37 cellular contexts compared by ENCODE assay signal in genomic region chr19:8101311-8101710, GRCh38. TPM values are rescaled to one million over a fixed set of nuclear protein-coding genes. Genes with fewer than 3 reads are reported as not detected.
"Had no signal": no experiment of that assay in that cellular context is flagged by ENCODE, and none has a peak within 500 bp of the region (broad histone marks: within the 10 kb centered on the region; RNA-seq: fewer than 3 reads in every experiment).

No MANE protein-coding gene starts in this region.

- H3K36me3 ChIP-seq: adrenal gland, Peyer's patch, SJSA1 had no signal

- DNase-seq: activated B cell treated with CpG ODN at 0.5 μM for 24 hours; activated CD4-positive, alpha-beta memory T cell treated with anti-CD3 and anti-CD28 coated beads for 36 hours; activated CD4-positive, alpha-beta T cell treated with anti-CD3 and anti-CD28 coated beads for 4 hours; activated CD4-positive, alpha-beta T cell treated with anti-CD3 and anti-CD28 coated beads, Interleukin-2, amount 50 U/mL, for 1 hour; activated CD4-positive, CD25-positive, alpha-beta regulatory T cell treated with anti-CD3 and anti-CD28 coated beads, Interleukin-2, amount 50 U/mL, for 72 hours; activated CD8-positive, alpha-beta memory T cell treated with anti-CD3 and anti-CD28 coated beads, Interleukin-2, amount 50 U/mL, for 4 hours; activated effector memory CD4-positive, alpha-beta T cell treated with Interleukin-2 at 50 U/mL for 16 hours; activated naive CD4-positive, alpha-beta T cell treated with Interleukin-2 at 50 U/mL for 16 hours; activated T-cell treated with anti-CD3 and anti-CD28 coated beads for 4 hours; activated T-cell treated with anti-CD3 and anti-CD28 coated beads, Interleukin-2, amount 50 U/mL, for 48 hours; adrenal gland; caudate nucleus; Kasumi-1; KG1; MM.1S; MV-4-11; NCI-H1092; NCI-H146; NCI-H187; NCI-H2029 treated with DMSO at 0.1 percent for 48 hours; NCI-H2107; NCI-H2171; NCI-H510A; NCI-H526; NCI-H748 treated with DMSO at 0.1 percent for 48 hours; NK-92 treated with Interleukin-12 subunit alpha and Interleukin-12 subunit beta, amount 100 ng/mL, for 24 hours; PC-3; Peyer's patch; RPMI8226; SHP77 treated with DMSO at 0.1 percent for 48 hours; SK-N-SH had no signal

- H3K27ac ChIP-seq: adrenal gland, Peyer's patch, SJSA1 had no signal

- H3K4me3 Mint-ChIP-seq: activated B cell treated with CpG ODN at 0.5 μM for 24 hours; activated CD4-positive, alpha-beta memory T cell treated with anti-CD3 and anti-CD28 coated beads for 36 hours; brain; T-helper 1 cell treated with Interleukin-12 subunit alpha and Interleukin-12 subunit beta and Interleukin-4 antibody, amounts not matched to agents 30 μg/mL and 1 μg/mL, for 36 hours; T-helper 2 cell treated with Interferon-gamma antibody and Interleukin-4, amounts not matched to agents 5 μg/mL and 100 μg/mL, for 36 hours had no signal

- H3K4me1 Mint-ChIP-seq: activated B cell treated with CpG ODN at 0.5 μM for 24 hours, brain had no signal

- H3K9me3 ChIP-seq: adrenal gland, SK-N-SH had no signal

- H3K9ac ChIP-seq: SK-N-SH had no signal

- H3K9me2 ChIP-seq: SK-N-SH had no signal

- H3K27me3 ChIP-seq: adrenal gland, Peyer's patch, SJSA1 had no signal

- H3K4me1 ChIP-seq: adrenal gland, Peyer's patch, SJSA1 had no signal

- ATAC-seq: activated naive CD4-positive, alpha-beta T cell treated with anti-CD3 and anti-CD28 coated beads, Interleukin-2, amount 50 U/mL, for 72 hours; PC-3 had no signal

- H3K4me3 ChIP-seq: adrenal gland, Peyer's patch, SJSA1 had no signal

- H3K27ac Mint-ChIP-seq: activated B cell treated with CpG ODN at 0.5 μM for 24 hours; activated CD4-positive, alpha-beta memory T cell treated with anti-CD3 and anti-CD28 coated beads for 36 hours; brain; T-helper 1 cell treated with Interleukin-12 subunit alpha and Interleukin-12 subunit beta and Interleukin-4 antibody, amounts not matched to agents 30 μg/mL and 1 μg/mL, for 36 hours; T-helper 2 cell treated with Interferon-gamma antibody and Interleukin-4, amounts not matched to agents 5 μg/mL and 100 μg/mL, for 36 hours had no signal

- H3K4me2 ChIP-seq: SK-N-SH had no signal

RNA-seq across cellular contexts. Expression of gene FBN3, which starts 48.1 kb away (rescaled TPM):
- total RNA-seq: activated B cell treated with CpG ODN at 0.5 μM for 24 hours; activated CD4-positive, alpha-beta memory T cell treated with anti-CD3 and anti-CD28 coated beads for 36 hours; bronchial epithelial cell; SJSA1 had no signal
- polyA plus RNA-seq: SK-N-SH had no signal

RNA-seq across cellular contexts. Expression of gene CCL25, which starts 48.8 kb away (rescaled TPM):
- total RNA-seq: activated B cell treated with CpG ODN at 0.5 μM for 24 hours; activated CD4-positive, alpha-beta memory T cell treated with anti-CD3 and anti-CD28 coated beads for 36 hours; bronchial epithelial cell; PC-3; SJSA1 had no signal
- polyA plus RNA-seq: adrenal gland, SK-N-SH had no signal
